In genomic region chr14:24131549-24131966, GRCh38 we compare ENCODE assay signal across 14 cellular contexts. TPM values are rescaled to one million over a fixed set of nuclear protein-coding genes. Genes with fewer than 3 reads are reported as not detected.
A peak's percentile ranks its signal among the peaks of the same experiment; 100 is the strongest.
DNase-seq lines count a peak whose midpoint lies in the region; FAIRE-seq and TF ChIP-seq lines count a peak whose summit lies in the region.
"Had no signal": no experiment of that assay in that cellular context is flagged by ENCODE, and none has a peak within 500 bp of the region (broad histone marks: within the 10 kb centered on the region; RNA-seq: fewer than 3 reads in every experiment).

No MANE protein-coding gene starts in this region.

- peak overlapping the region in 1 of 2 donors; percentile 5 for H3K9ac ChIP-seq in kidney (ENCODE audit: low read length in 2 of 2)

- no peaks in the 10 kb centered on the region for H3K9me3 Mint-ChIP-seq in activated naive CD8-positive, alpha-beta T cell (ENCODE audit: low read depth)
- no peaks in the 10 kb centered on the region for H3K9me3 Mint-ChIP-seq in type B pancreatic cell

- H3K4me3 ChIP-seq in SJCRH30 (peak overlapping the region; percentile 94), kidney (ENCODE audit: low read length in 2 of 2) (no peak overlapping the region), skeletal muscle cell (ENCODE audit: low read depth, low read length) (peak overlapping the region; percentile 38)

- no peaks in the 10 kb centered on the region for H3K27me3 ChIP-seq in SJCRH30

- peak overlapping the region; percentile 98 for H3K27ac ChIP-seq in SJCRH30
- H3K27ac ChIP-seq in kidney (ENCODE audit: low read depth in 2 of 2, low read length in 2 of 2) = peak overlapping the region; percentile 32 to 90

- TF ChIP-seq POLR2A in GM12892 (IDR thresholded peaks at IDR 0.05; ENCODE audit: low read depth, low read length) = no peak

- intact Hi-C loops in kidney (cut with DNase I) = no loop called here

- H3K4me1 Mint-ChIP-seq in activated naive CD8-positive, alpha-beta T cell (ENCODE audit: low read depth) = peaks cover 29% of the 10 kb centered on the region
- H3K4me1 Mint-ChIP-seq in type B pancreatic cell (ENCODE audit: unreplicated experiment) = peaks cover 8% of the 10 kb centered on the region

- H3K4me3 Mint-ChIP-seq in activated naive CD8-positive, alpha-beta T cell = no peak overlapping the region
- no peak overlapping the region for H3K4me3 Mint-ChIP-seq in type B pancreatic cell

- no peaks in the 10 kb centered on the region for H3K36me3 Mint-ChIP-seq in activated naive CD8-positive, alpha-beta T cell
- H3K36me3 Mint-ChIP-seq in type B pancreatic cell = no peaks in the 10 kb centered on the region

- peak overlapping the region; percentile 89 for H3K27ac Mint-ChIP-seq in activated naive CD8-positive, alpha-beta T cell
- H3K27ac Mint-ChIP-seq in type B pancreatic cell = no peak overlapping the region

- TF ChIP-seq CTCF in kidney (IDR thresholded peaks at IDR 0.05; ENCODE audit: borderline replicate concordance, extremely low read depth, insufficient read depth) (no peak), type B pancreatic cell (conservative IDR thresholded peaks at IDR 0.05) (no peak)

- H3K36me3 ChIP-seq in SJCRH30 = peaks cover 12% of the 10 kb centered on the region
- H3K36me3 ChIP-seq in kidney (ENCODE audit: control insufficient read depth in 1 of 2, insufficient read depth in 2 of 2, low read length in 2 of 2) = no peaks in the 10 kb centered on the region

- DNase-seq in SJCRH30 = no peak
- DNase-seq in kidney = no peak
- no peak for DNase-seq in skeletal muscle cell (ENCODE audit: low read depth)
- no peak for DNase-seq in 8988T
- no peak for DNase-seq in GM12892 (ENCODE audit: insufficient read length)
- no peak for DNase-seq in type B pancreatic cell (ENCODE audit: extremely low spot score, unreplicated experiment)
- DNase-seq: Karpas-422; NCI-H1417 treated with DMSO at 0.1 percent for 48 hours; NCI-H345; stimulated activated CD4-positive, alpha-beta T cell treated with anti-CD3 and anti-CD28 coated beads, Interleukin-2, amount 100 ng/mL, for 48 hours had no signal

- H3K27me3 Mint-ChIP-seq in activated naive CD8-positive, alpha-beta T cell = no peaks in the 10 kb centered on the region
- H3K27me3 Mint-ChIP-seq in type B pancreatic cell = no peaks in the 10 kb centered on the region

- H3K9me3 ChIP-seq in SJCRH30 (replicated peaks) = no peaks in the 10 kb centered on the region
- H3K9me3 ChIP-seq in kidney (ENCODE audit: control insufficient read depth in 1 of 2, low read length in 2 of 2) = no peaks in the 10 kb centered on the region

- no peak for FAIRE-seq in kidney (lab: Jason Lieb, UNC)
- no peak for FAIRE-seq in GM12892 (lab: Jason Lieb, UNC)
- FAIRE-seq: islet of Langerhans, TTC549, urothelium cell line had no signal

- H3K4me1 ChIP-seq in SJCRH30 = peaks cover 24% of the 10 kb centered on the region
- H3K4me1 ChIP-seq in kidney (ENCODE audit: control insufficient read depth in 1 of 2, insufficient read depth in 1 of 2, low read depth in 1 of 2, low read length in 2 of 2) = peaks cover 14 to 22% of the 10 kb centered on the region in 2 donors

RNA-seq across cellular contexts. Expression of gene FITM1, which starts 1.1 kb away (rescaled TPM):
- 137 and 161 TPM in 2 replicates for total RNA-seq in SJCRH30 (2014; rRNA removed; shearing (Covaris generic))
- total RNA-seq in kidney (1.3 TPM), type B pancreatic cell (ENCODE audit: low replicate concordance) (0.26 and 0.53 TPM in 2 replicates)
- polyA plus RNA-seq in kidney (ENCODE audit: insufficient read depth, low read depth, low replicate concordance) = 1.2 TPM
- not detected for polyA plus RNA-seq in GM12892 (2012; ENCODE audit: missing spikeins)

RNA-seq across cellular contexts. Expression of gene PSME1, which starts 4.4 kb away (rescaled TPM):
- 118 and 120 TPM in 2 replicates for total RNA-seq in SJCRH30 (2014; rRNA removed; shearing (Covaris generic))
- 244 TPM for total RNA-seq in kidney
- 333 TPM for polyA plus RNA-seq in kidney (ENCODE audit: insufficient read depth, low read depth, low replicate concordance)
- 467 TPM for polyA plus RNA-seq in GM12892 (2012; ENCODE audit: missing spikeins)
- total RNA-seq in type B pancreatic cell (ENCODE audit: low replicate concordance) = 142 and 177 TPM in 2 replicates

RNA-seq across cellular contexts. Expression of gene EMC9, which starts 9.8 kb away (rescaled TPM):
- 45.6 and 52.7 TPM in 2 replicates for total RNA-seq in SJCRH30 (2014; rRNA removed; shearing (Covaris generic))
- total RNA-seq in kidney = 22.1 TPM
- polyA plus RNA-seq in kidney (ENCODE audit: insufficient read depth, low read depth, low replicate concordance) = 62.5 TPM
- 21.2 TPM for polyA plus RNA-seq in GM12892 (2012; ENCODE audit: missing spikeins)
- total RNA-seq in type B pancreatic cell (ENCODE audit: low replicate concordance) = 16.2 and 25.9 TPM in 2 replicates

RNA-seq across cellular contexts. Expression of gene PSME2, which starts 14.9 kb away (rescaled TPM):
- 237 and 253 TPM in 2 replicates for total RNA-seq in SJCRH30 (2014; rRNA removed; shearing (Covaris generic))
- 148 TPM for total RNA-seq in kidney
- polyA plus RNA-seq in kidney (ENCODE audit: insufficient read depth, low read depth, low replicate concordance) = 289 TPM
- 772 TPM for polyA plus RNA-seq in GM12892 (2012; ENCODE audit: missing spikeins)
- 134 and 155 TPM in 2 replicates for total RNA-seq in type B pancreatic cell (ENCODE audit: low replicate concordance)

RNA-seq across cellular contexts. Expression of gene RNF31, which starts 15.7 kb away (rescaled TPM):
- 43.0 and 58.8 TPM in 2 replicates for total RNA-seq in SJCRH30 (2014; rRNA removed; shearing (Covaris generic))
- 69.0 TPM for total RNA-seq in kidney
- 64.0 TPM for polyA plus RNA-seq in kidney (ENCODE audit: insufficient read depth, low read depth, low replicate concordance)
- polyA plus RNA-seq in GM12892 (2012; ENCODE audit: missing spikeins) = 38.3 TPM
- total RNA-seq in type B pancreatic cell (ENCODE audit: low replicate concordance) = 68.6 and 78.4 TPM in 2 replicates

Comparison
In these comparisons a context has a peak if more than half of its experiments do, and no peak if none do; other contexts are left out.
1. H3K4me3 ChIP-seq: peak in SJCRH30 (single experiment) and skeletal muscle cell (single experiment); none in kidney (0 of 2).
2. RNA of gene FITM1, which starts 1.1 kb away (total RNA-seq): 137 to 161 TPM in SJCRH30; 1.3 TPM in kidney (single experiment) and 0.26 to 0.53 TPM in type B pancreatic cell; every median in the first group is over 10 times any median in the second.